ENCODE assay signal across 10 cellular contexts in the genomic region with DNA sequence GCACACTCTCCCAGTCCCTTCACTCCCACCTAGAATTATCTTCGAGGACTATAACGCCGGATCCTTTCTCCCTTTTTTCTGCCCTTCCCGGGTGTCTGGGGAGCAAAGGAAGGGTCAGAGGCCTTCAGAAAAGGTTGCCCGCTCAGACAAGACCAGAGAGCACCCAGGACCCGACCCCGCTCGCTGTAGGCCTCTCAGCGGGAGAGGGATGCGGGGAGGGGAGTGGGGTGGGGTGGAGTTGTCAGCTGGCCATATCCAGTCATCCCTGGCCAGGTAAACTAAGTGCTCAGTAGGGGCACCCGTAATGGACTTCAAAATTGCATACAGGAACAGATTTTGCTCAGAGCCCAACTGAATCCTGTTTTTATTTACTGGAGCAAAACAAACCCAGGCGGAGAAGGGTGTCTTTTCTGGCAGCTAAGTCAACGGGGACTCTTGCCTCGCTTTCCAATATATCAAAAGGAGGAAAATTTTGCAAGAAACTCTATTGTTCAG.
DNase-seq lines count a peak whose midpoint lies in the region; ATAC-seq and TF ChIP-seq lines count a peak whose summit lies in the region.
"Had no signal": no experiment of that assay in that cellular context is flagged by ENCODE, and none has a peak within 500 bp of the region (broad histone marks: within the 10 kb centered on the region; RNA-seq: fewer than 3 reads in every experiment).

No MANE protein-coding gene starts in this region.

- H3K27ac Mint-ChIP-seq in naive thymus-derived CD8-positive, alpha-beta T cell: no peak overlapping the region
- H3K27ac Mint-ChIP-seq: activated CD4-positive, alpha-beta T cell treated with anti-CD3 and anti-CD28 coated beads, Interleukin-2, amount 10 ng/mL, durations not matched to agents 24 days and 14 days; activated naive CD8-positive, alpha-beta T cell had no signal

- peaks cover 0 to 3% (median 0%) of the 10 kb centered on the region in 4 donors for H3K4me1 Mint-ChIP-seq in naive thymus-derived CD8-positive, alpha-beta T cell
- H3K4me1 Mint-ChIP-seq: activated CD4-positive, alpha-beta T cell treated with anti-CD3 and anti-CD28 coated beads, Interleukin-2, amount 10 ng/mL, durations not matched to agents 24 days and 14 days had no signal

- peak; percentile 99 for DNase-seq in NCI-H69 (lab: John Stamatoyannopoulos, UW)
- no peak for DNase-seq in hepatocyte (ENCODE audit: low spot score)
- DNase-seq in 8988T: no peak
- DNase-seq in SW 1271 (lab: John Stamatoyannopoulos, UW): no peak
- DNase-seq in naive thymus-derived CD8-positive, alpha-beta T cell: no peak
- DNase-seq: activated CD4-positive, alpha-beta T cell treated with anti-CD3 and anti-CD28 coated beads, Interleukin-2, amount 10 ng/mL, durations not matched to agents 24 days and 14 days had no signal

- H3K9me3 ChIP-seq in HUES64 (ENCODE audit: insufficient read depth, low read depth, low read length) (no peaks in the 10 kb centered on the region), hepatocyte (ENCODE audit: low read depth) (no peaks in the 10 kb centered on the region), skeletal muscle satellite cell (replicated peaks; ENCODE audit: low read length) (no peaks in the 10 kb centered on the region)

- H3K4me3 Mint-ChIP-seq in naive thymus-derived CD8-positive, alpha-beta T cell: peak overlapping the region in 1 of 10 donors; percentile 17
- H3K4me3 Mint-ChIP-seq: activated CD4-positive, alpha-beta T cell treated with anti-CD3 and anti-CD28 coated beads, Interleukin-2, amount 10 ng/mL, durations not matched to agents 24 days and 14 days; activated naive CD8-positive, alpha-beta T cell had no signal

- H3K27me3 ChIP-seq in HUES64 (ENCODE audit: insufficient read depth, low read length): peaks cover 46% of the 10 kb centered on the region
- H3K27me3 ChIP-seq in hepatocyte: peaks cover 45% of the 10 kb centered on the region
- peaks cover 5% of the 10 kb centered on the region for H3K27me3 ChIP-seq in skeletal muscle satellite cell (ENCODE audit: control insufficient read depth, insufficient read depth, low read length)

- no peaks in the 10 kb centered on the region for H3K9me2 ChIP-seq in hepatocyte (replicated peaks; ENCODE audit: insufficient read depth)

- H3K9ac ChIP-seq in HUES64 (ENCODE audit: low read depth, low read length) (peak overlapping the region; percentile 23), skeletal muscle satellite cell (ENCODE audit: low read depth, low read length) (peak overlapping the region; percentile 44)

- H3K9me3 Mint-ChIP-seq in naive thymus-derived CD8-positive, alpha-beta T cell: peaks cover 0 to 30% (median 6%) of the 10 kb centered on the region in 9 donors

- H3K36me3 ChIP-seq in HUES64 (ENCODE audit: insufficient read depth, low read length) (no peaks in the 10 kb centered on the region), hepatocyte (replicated peaks; ENCODE audit: insufficient read depth, low read depth) (no peaks in the 10 kb centered on the region), skeletal muscle satellite cell (ENCODE audit: insufficient read depth, low read length) (no peaks in the 10 kb centered on the region)

- H3K4me2 ChIP-seq in hepatocyte (peak overlapping the region; percentile 83), skeletal muscle satellite cell (ENCODE audit: low read length) (peak overlapping the region; percentile 82)

- ATAC-seq in naive thymus-derived CD8-positive, alpha-beta T cell: no peak
- ATAC-seq in HG02840 (IDR thresholded peaks at IDR 0.05; ENCODE audit: low FRiP score, unreplicated experiment): no peak

- no peaks in the 10 kb centered on the region for H4K20me1 ChIP-seq in hepatocyte (ENCODE audit: insufficient read depth, poor library complexity, severe bottlenecking)

- no peaks in the 10 kb centered on the region for H3K79me2 ChIP-seq in hepatocyte

- 37% methylated on average over 14 of the region's 14 CpGs for WGBS in HUES64
- whole genome bisulfite sequencing in hepatocyte (ENCODE audit: low lambda C conversion rate, missing lambda C conversion rate): 40% methylated on average over 14 of the region's 14 CpGs

- H3K4me3 ChIP-seq in HUES64 (ENCODE audit: low read length) (peak overlapping the region; percentile 55), hepatocyte (no peak overlapping the region), skeletal muscle satellite cell (ENCODE audit: low read length) (peak overlapping the region; percentile 69)

- TF ChIP-seq CTCF in hepatocyte (IDR thresholded peaks at IDR 0.05; ENCODE audit: poor library complexity): no peak

- H3K27me3 Mint-ChIP-seq in naive thymus-derived CD8-positive, alpha-beta T cell: peaks cover 9 to 50% (median 26%) of the 10 kb centered on the region in 5 donors

- peak overlapping the region; percentile 87 for H2AFZ ChIP-seq in hepatocyte

- H3K27ac ChIP-seq in HUES64 (ENCODE audit: low read depth, low read length) (no peak overlapping the region), hepatocyte (no peak overlapping the region)

- POLR2A ChIA-PET in naive thymus-derived CD8-positive, alpha-beta T cell (lab: Charles Lee): no interaction called here

- peaks cover 5% of the 10 kb centered on the region; the same call in 1 of the 2 replicates for H3K4me1 ChIP-seq in HUES64 (ENCODE audit: insufficient read depth, low read length)
- H3K4me1 ChIP-seq in hepatocyte (ENCODE audit: insufficient read depth): no peaks in the 10 kb centered on the region
- peaks cover 5% of the 10 kb centered on the region for H3K4me1 ChIP-seq in skeletal muscle satellite cell (ENCODE audit: control insufficient read depth, insufficient read depth, low read length)

- H3K36me3 Mint-ChIP-seq in naive thymus-derived CD8-positive, alpha-beta T cell: peaks cover 0 to 4% (median 0%) of the 10 kb centered on the region in 3 donors
- H3K36me3 Mint-ChIP-seq: activated naive CD8-positive, alpha-beta T cell had no signal
